Comparison of ENCODE assay signal across 20 cellular contexts in genomic region chr6:18151801-18152200, GRCh38. TPM values are rescaled to one million over a fixed set of nuclear protein-coding genes. Genes with fewer than 3 reads are reported as not detected.
DNase-seq lines count a peak whose midpoint lies in the region; ATAC-seq and TF ChIP-seq lines count a peak whose summit lies in the region.
"Had no signal": no experiment of that assay in that cellular context is flagged by ENCODE, and none has a peak within 500 bp of the region (broad histone marks: within the 10 kb centered on the region; RNA-seq: fewer than 3 reads in every experiment).

No MANE protein-coding gene starts in this region.

- H3K4me2 ChIP-seq in Loucy (ENCODE audit: low read depth, low read length, poor library complexity, severe bottlenecking) (peak overlapping the region; percentile 87), mesenchymal stem cell (ENCODE audit: low read length, poor library complexity, severe bottlenecking) (no peak overlapping the region), trophoblast cell (ENCODE audit: low read length) (peak overlapping the region; percentile 6)
- H3K4me2 ChIP-seq: BLaER1 had no signal

- H3K27ac ChIP-seq in mesenchymal stem cell (ENCODE audit: low read length, poor library complexity, severe bottlenecking), result no peak overlapping the region
- H3K27ac ChIP-seq in trophoblast cell (ENCODE audit: low read depth, low read length), result no peak overlapping the region
- no peak overlapping the region for H3K27ac ChIP-seq in spleen
- H3K27ac ChIP-seq: BLaER1, C4-2B, GM23248 had no signal

- no peak for ATAC-seq in T-helper 17 cell
- ATAC-seq: CD8-positive, alpha-beta T cell; GM12878 had no signal

- H3K27ac Mint-ChIP-seq in T-helper 17 cell, result no peak overlapping the region
- H3K27ac Mint-ChIP-seq: B cell had no signal

- H2AFZ ChIP-seq in Loucy (ENCODE audit: low read length), result no peak overlapping the region
- no peak overlapping the region for H2AFZ ChIP-seq in mesenchymal stem cell (ENCODE audit: low read depth, low read length)
- H2AFZ ChIP-seq in trophoblast cell (ENCODE audit: insufficient read depth, low read length, poor library complexity), result no peak overlapping the region
- H2AFZ ChIP-seq: GM23248 had no signal

- H3K4me1 ChIP-seq in Loucy (ENCODE audit: insufficient read depth, low read length, poor library complexity, severe bottlenecking), result peaks cover 35% of the 10 kb centered on the region
- H3K4me1 ChIP-seq in mesenchymal stem cell (ENCODE audit: control insufficient read depth, insufficient read depth, low read depth, low read length), result peaks cover 3% of the 10 kb centered on the region
- H3K4me1 ChIP-seq in trophoblast cell (ENCODE audit: control insufficient read depth in 1 of 2, insufficient read depth in 2 of 2, low read length in 2 of 2), result peaks cover 3 to 8% of the 10 kb centered on the region in 2 experiments
- peaks cover 11 to 38% (median 29%) of the 10 kb centered on the region in 6 donors for H3K4me1 ChIP-seq in spleen

- H3K79me1 ChIP-seq in mesenchymal stem cell (replicated peaks; ENCODE audit: low read length, poor library complexity, severe bottlenecking) (peaks cover 20% of the 10 kb centered on the region), trophoblast cell (ENCODE audit: low read length) (peaks cover 9% of the 10 kb centered on the region)

- no peak overlapping the region for H2BK120ac ChIP-seq in mesenchymal stem cell (ENCODE audit: low read depth, low read length)
- H2BK120ac ChIP-seq in trophoblast cell (ENCODE audit: insufficient read depth, low read length, poor library complexity), result no peak overlapping the region

- H2BK5ac ChIP-seq in mesenchymal stem cell (ENCODE audit: low read depth, low read length, poor library complexity, severe bottlenecking) (no peak overlapping the region), trophoblast cell (ENCODE audit: low read depth, low read length, poor library complexity) (no peak overlapping the region)

- H3K4me3 ChIP-seq in Loucy (ENCODE audit: low read length, poor library complexity, severe bottlenecking) (no peak overlapping the region), mesenchymal stem cell (ENCODE audit: insufficient read depth in 1 of 2, low read depth in 1 of 2, low read length in 2 of 2) (no peak overlapping the region), trophoblast cell (ENCODE audit: low read depth, low read length) (no peak overlapping the region), spleen (no peak overlapping the region)
- H3K4me3 ChIP-seq: BLaER1, GM12878, GM23248 had no signal

- H4K91ac ChIP-seq in mesenchymal stem cell (ENCODE audit: low read length) (no peak overlapping the region), trophoblast cell (ENCODE audit: low read depth, low read length) (no peak overlapping the region)

- no peak overlapping the region for H3K23ac ChIP-seq in mesenchymal stem cell (ENCODE audit: low read length in 2 of 2)
- H3K23ac ChIP-seq in trophoblast cell (ENCODE audit: low read length), result no peak overlapping the region

- H3K14ac ChIP-seq in mesenchymal stem cell (ENCODE audit: low read length in 2 of 2) (no peak overlapping the region), trophoblast cell (ENCODE audit: low read length) (no peak overlapping the region)

- H2BK12ac ChIP-seq in mesenchymal stem cell (ENCODE audit: low read length in 2 of 2), result no peak overlapping the region
- H2BK12ac ChIP-seq in trophoblast cell (ENCODE audit: low read length), result no peak overlapping the region

- H3K27me3 Mint-ChIP-seq in T-helper 17 cell, result no peaks in the 10 kb centered on the region
- H3K27me3 Mint-ChIP-seq: B cell; CD4-positive, CD25-positive, alpha-beta regulatory T cell had no signal

- no peak overlapping the region for H2BK15ac ChIP-seq in mesenchymal stem cell (ENCODE audit: low read depth, poor library complexity, severe bottlenecking)

- no peaks in the 10 kb centered on the region for H3K9me2 ChIP-seq in Loucy (replicated peaks; ENCODE audit: low read depth, low read length)

- WGBS in mesenchymal stem cell, result 90% methylated on average over 2 of the region's 3 CpGs
- WGBS in trophoblast cell (ENCODE audit: extremely low coverage, insufficient coverage, insufficient read length), result no CpG with 5 or more reads among the region's 3 CpGs
- WGBS in spleen, 5 donors, result 91 to 95% (median 94%) methylated on average over 3 of the region's 3 CpGs

- TF ChIP-seq POLR2A in spleen (IDR thresholded peaks at IDR 0.05), result no peak

- TF ChIP-seq CTCF in Loucy (conservative IDR thresholded peaks at IDR 0.05; ENCODE audit: low read length) (no peak), spleen (IDR thresholded peaks at IDR 0.05 in 8 of 11, conservative IDR thresholded peaks at IDR 0.05 in 3 of 11) (no peak)

- H4K8ac ChIP-seq in mesenchymal stem cell (ENCODE audit: low read length), result no peak overlapping the region
- H4K8ac ChIP-seq in trophoblast cell (ENCODE audit: low read depth, low read length), result no peak overlapping the region

- peaks cover 17% of the 10 kb centered on the region for H3K4me1 Mint-ChIP-seq in T-helper 17 cell

- 0 out of 2 replicates have a peak, but pooled peaks cover 2% of the 10 kb centered on the region for H3F3A ChIP-seq in Loucy (ENCODE audit: low read depth)

- no peak overlapping the region for H4K12ac ChIP-seq in trophoblast cell (ENCODE audit: low read depth, low read length)

- 0 out of 2 replicates have a peak, but pooled peaks cover 4% of the 10 kb centered on the region for H3K79me2 ChIP-seq in Loucy (ENCODE audit: insufficient read depth, low read length)
- H3K79me2 ChIP-seq in trophoblast cell (ENCODE audit: control insufficient read depth, insufficient read depth, low read length, poor library complexity), result peaks cover 5% of the 10 kb centered on the region

- H2AK5ac ChIP-seq in mesenchymal stem cell (ENCODE audit: low read length, severe bottlenecking) (peak overlapping the region; percentile 10), trophoblast cell (ENCODE audit: low read length) (no peak overlapping the region)

- intact Hi-C loops in spleen (cut with DNase I; ENCODE audit: low total_unique reads), result no loop called here

- H3K36me3 ChIP-seq in Loucy (ENCODE audit: insufficient read depth, low read length), result no peaks in the 10 kb centered on the region
- no peaks in the 10 kb centered on the region for H3K36me3 ChIP-seq in mesenchymal stem cell (ENCODE audit: control insufficient read depth in 1 of 2, insufficient read depth in 2 of 2, low read depth in 1 of 2, low read length in 2 of 2)
- no peaks in the 10 kb centered on the region for H3K36me3 ChIP-seq in trophoblast cell (ENCODE audit: control insufficient read depth in 1 of 2, insufficient read depth in 2 of 2, low read length in 2 of 2)
- H3K36me3 ChIP-seq in spleen, result peaks cover 0 to 35% (median 7%) of the 10 kb centered on the region in 6 donors

- H3K9ac ChIP-seq in Loucy (ENCODE audit: low read depth, low read length, poor library complexity, severe bottlenecking) (no peak overlapping the region), mesenchymal stem cell (ENCODE audit: low read length) (no peak overlapping the region), trophoblast cell (ENCODE audit: low read length) (no peak overlapping the region)
- H3K9ac ChIP-seq: BLaER1, GM23248 had no signal

- peak overlapping the region in 1 of 2 experiments; percentile 58 for H3K18ac ChIP-seq in mesenchymal stem cell (ENCODE audit: low read depth in 1 of 2, low read length in 2 of 2)
- no peak overlapping the region for H3K18ac ChIP-seq in trophoblast cell (ENCODE audit: low read length)

- DNase-seq in COLO829 (ENCODE audit: low spot score) (peak; percentile 31), mesenchymal stem cell (no peak), trophoblast cell (no peak), T-helper 17 cell (no peak), spleen (no peak), NCI-H345 (lab: John Stamatoyannopoulos, UW) (no peak)
- DNase-seq: CD4-positive, CD25-positive, alpha-beta regulatory T cell; CD8-positive, alpha-beta T cell; DMS 273 treated with DMSO at 0.1 percent for 48 hours; DMS79; EL; GDM1; GM23248; H7; HCEC 1CT had no signal

- H3K9me3 ChIP-seq in Loucy (ENCODE audit: insufficient read depth, low read depth, low read length), result no peaks in the 10 kb centered on the region
- no peaks in the 10 kb centered on the region for H3K9me3 ChIP-seq in mesenchymal stem cell (ENCODE audit: control insufficient read depth, low read length)
- no peaks in the 10 kb centered on the region for H3K9me3 ChIP-seq in trophoblast cell (ENCODE audit: insufficient read depth, low read depth, low read length)
- H3K9me3 ChIP-seq in T-helper 17 cell (ENCODE audit: control insufficient read depth, low read length, poor library complexity, severe bottlenecking), result no peaks in the 10 kb centered on the region
- H3K9me3 ChIP-seq in spleen, result no peaks in the 10 kb centered on the region
- H3K9me3 ChIP-seq: BLaER1 had no signal

- H3K4ac ChIP-seq in mesenchymal stem cell (ENCODE audit: low read depth in 1 of 2, low read length in 2 of 2) (no peak overlapping the region), trophoblast cell (ENCODE audit: low read depth, low read length) (no peak overlapping the region)

- peaks cover 7% of the 10 kb centered on the region for H3K36me3 Mint-ChIP-seq in T-helper 17 cell (ENCODE audit: low read depth)

- no peak overlapping the region for H3K4me3 Mint-ChIP-seq in T-helper 17 cell
- H3K4me3 Mint-ChIP-seq: B cell; CD8-positive, alpha-beta T cell had no signal

- H4K20me1 ChIP-seq in Loucy (ENCODE audit: insufficient read depth, low read length, poor library complexity, severe bottlenecking), result no peaks in the 10 kb centered on the region
- H4K20me1 ChIP-seq: BLaER1 had no signal

- H3K27me3 ChIP-seq in Loucy (ENCODE audit: insufficient read depth, low read length, poor library complexity, severe bottlenecking) (no peaks in the 10 kb centered on the region), mesenchymal stem cell (ENCODE audit: control insufficient read depth in 1 of 2, insufficient read depth in 1 of 2, low read length in 2 of 2) (no peaks in the 10 kb centered on the region), trophoblast cell (ENCODE audit: insufficient read depth, low read length) (no peaks in the 10 kb centered on the region), spleen (replicated peaks in 1 of 7) (no peaks in the 10 kb centered on the region)
- H3K27me3 ChIP-seq: BLaER1 had no signal

RNA-seq across cellular contexts. Expression of gene TPMT, which starts 3.1 kb away (rescaled TPM):
- 10.9 TPM for polyA plus RNA-seq in mesenchymal stem cell (2013, experiment 1 of 2)
- 11.1 TPM for polyA plus RNA-seq in mesenchymal stem cell (2013, experiment 2 of 2)
- polyA plus RNA-seq in trophoblast cell (2013), result 12.5 and 12.9 TPM in 2 replicates
- 1 to 10 TPM; 4.4 to 6.1 TPM for total RNA-seq in T-helper 17 cell
- total RNA-seq in spleen, result 10 to 100 TPM in 6 of 7 donors, 1 to 10 TPM in 1; 7.4 to 16.8 (median 11.4) TPM
- 10 to 100 TPM in 2 of 3 donors, 1 to 10 TPM in 1; 9.5 to 12.9 (median 10.5) TPM for polyA plus RNA-seq in spleen

RNA-seq across cellular contexts. Expression of gene KDM1B, which starts 3.4 kb away (rescaled TPM):
- 8.9 TPM for polyA plus RNA-seq in mesenchymal stem cell (2013, experiment 1 of 2)
- 9.3 TPM for polyA plus RNA-seq in mesenchymal stem cell (2013, experiment 2 of 2)
- polyA plus RNA-seq in trophoblast cell (2013), result 13.5 and 14.0 TPM in 2 replicates
- total RNA-seq in T-helper 17 cell, result 1 to 10 TPM; 8.4 to 8.7 TPM
- 10 to 100 TPM; 18.6 to 27.0 (median 21.8) TPM for total RNA-seq in spleen
- 1 to 10 TPM; 3.6 to 6.8 (median 3.9) TPM for polyA plus RNA-seq in spleen

RNA-seq across cellular contexts. Expression of gene NHLRC1, which starts 29.3 kb away (rescaled TPM):
- polyA plus RNA-seq in mesenchymal stem cell (2013, experiment 1 of 2), result 0.75 TPM
- 0.74 TPM for polyA plus RNA-seq in mesenchymal stem cell (2013, experiment 2 of 2)
- 0.12 and 0.15 TPM in 2 replicates for polyA plus RNA-seq in trophoblast cell (2013)
- total RNA-seq in T-helper 17 cell (under 1 TPM; 0.13 to 0.37 TPM), spleen (1 to 10 TPM in 5 of 7 donors, under 1 TPM in 2; 0.79 to 3.4 (median 1.1) TPM)
- 1 to 10 TPM; 1.4 to 2.4 (median 1.5) TPM for polyA plus RNA-seq in spleen
